24 cellular contexts compared by ENCODE assay signal in genomic region chr14:56524971-56525677, GRCh38.
"Had no signal": no experiment of that assay in that cellular context is flagged by ENCODE, and none has a peak within 500 bp of the region (broad histone marks: within the 10 kb centered on the region; RNA-seq: fewer than 3 reads in every experiment).

No MANE protein-coding gene starts in this region.

- H3K27ac Mint-ChIP-seq: activated naive CD4-positive, alpha-beta T cell treated with anti-CD3 and anti-CD28 coated beads, Interleukin-2, amount 50 U/mL, for 72 hours; activated T-cell treated with anti-CD3 and anti-CD28 coated beads, Interleukin-2, amount 50 U/mL, for 24 hours; activated T-helper 17 cell treated with anti-CD3 and anti-CD28 coated beads, Interleukin-2, amount 50 U/mL, for 72 hours; brain; immature natural killer cell; naive B cell; stimulated activated naive CD8-positive, alpha-beta T cell treated with anti-CD3 and anti-CD28 coated beads, Interleukin-15, Interleukin-2, amounts not matched to agents 100 ng/mL and 50 ng/mL, for 24 hours; T-helper 2 cell treated with Interferon-gamma antibody and Interleukin-4, amounts not matched to agents 5 μg/mL and 100 μg/mL, for 36 hours had no signal

- DNase-seq: activated CD8-positive, alpha-beta memory T cell treated with anti-CD3 and anti-CD28 coated beads for 24 hours; activated CD8-positive, alpha-beta memory T cell treated with anti-CD3 and anti-CD28 coated beads, Interleukin-2, amount 50 U/mL, for 4 hours; activated T-cell treated with anti-CD3 and anti-CD28 coated beads, Interleukin-2, amount 50 U/mL, for 24 hours; aorta; caudate nucleus; dermis blood vessel endothelial cell; effector CD8-positive, alpha-beta T cell; hippocampal formation; immature natural killer cell; lower lobe of right lung; naive B cell; occipital lobe; right lobe of liver; stimulated activated CD4-positive, alpha-beta T cell treated with anti-CD3 and anti-CD28 coated beads, Interleukin-1b, Interleukin-23, amount 100 ng/mL, for 48 hours; substantia nigra; thyroid gland had no signal

- H3K27me3 ChIP-seq: right lobe of liver, thyroid gland had no signal

- H3K4me3 Mint-ChIP-seq: activated T-cell treated with anti-CD3 and anti-CD28 coated beads, Interleukin-2, amount 50 U/mL, for 24 hours; activated T-helper 17 cell treated with anti-CD3 and anti-CD28 coated beads, Interleukin-2, amount 50 U/mL, for 72 hours; brain; immature natural killer cell; naive B cell; stimulated activated naive CD8-positive, alpha-beta T cell treated with anti-CD3 and anti-CD28 coated beads, Interleukin-15, Interleukin-2, amounts not matched to agents 100 ng/mL and 50 ng/mL, for 24 hours; T-helper 2 cell treated with Interferon-gamma antibody and Interleukin-4, amounts not matched to agents 5 μg/mL and 100 μg/mL, for 36 hours had no signal

- H3K4me3 ChIP-seq: lower lobe of right lung, right lobe of liver, skin epidermis, thyroid gland had no signal

- H3K4me1 ChIP-seq: lower lobe of right lung, right lobe of liver, thyroid gland had no signal

- H3K9me3 Mint-ChIP-seq: activated naive CD4-positive, alpha-beta T cell treated with anti-CD3 and anti-CD28 coated beads, Interleukin-2, amount 50 U/mL, for 72 hours; activated T-cell treated with anti-CD3 and anti-CD28 coated beads, Interleukin-2, amount 50 U/mL, for 24 hours; activated T-helper 17 cell treated with anti-CD3 and anti-CD28 coated beads, Interleukin-2, amount 50 U/mL, for 72 hours; immature natural killer cell; stimulated activated naive CD8-positive, alpha-beta T cell treated with anti-CD3 and anti-CD28 coated beads, Interleukin-15, Interleukin-2, amounts not matched to agents 100 ng/mL and 50 ng/mL, for 24 hours; T-helper 2 cell treated with Interferon-gamma antibody and Interleukin-4, amounts not matched to agents 5 μg/mL and 100 μg/mL, for 36 hours had no signal

- H3K4me1 Mint-ChIP-seq: activated T-helper 17 cell treated with anti-CD3 and anti-CD28 coated beads, Interleukin-2, amount 50 U/mL, for 72 hours; brain; immature natural killer cell; naive B cell had no signal

- ATAC-seq: activated naive CD4-positive, alpha-beta T cell treated with anti-CD3 and anti-CD28 coated beads, Interleukin-2, amount 50 U/mL, for 72 hours; activated T-helper 17 cell treated with anti-CD3 and anti-CD28 coated beads, Interleukin-2, amount 50 U/mL, for 72 hours; esophagus mucosa; left lobe of liver; lower lobe of right lung; right lobe of liver had no signal

- H3K9me3 ChIP-seq: lower lobe of right lung, right lobe of liver, thyroid gland had no signal

- H3K36me3 ChIP-seq: lower lobe of right lung, right lobe of liver, thyroid gland had no signal

- H3K27ac ChIP-seq: lower lobe of right lung, right lobe of liver, skin epidermis, thyroid gland had no signal

- H3K36me3 Mint-ChIP-seq: activated naive CD4-positive, alpha-beta T cell treated with anti-CD3 and anti-CD28 coated beads, Interleukin-2, amount 50 U/mL, for 72 hours; brain; immature natural killer cell; naive B cell had no signal
